In genomic region chr5:86374611-86375010, GRCh38 we compare ENCODE assay signal across 1 cellular context.
TF ChIP-seq lines count a peak whose summit lies in the region.

No MANE protein-coding gene starts in this region.

TF ChIP-seq in GM23338, 12 proteins besides CTCF, POLR2A, EP300 and RAD21 (continued from another document):
- TF ChIP-seq ZNF462 (CRISPR knock-in tag; IDR thresholded peaks at IDR 0.05) (no peak), EZH2phosphoT487 (IDR thresholded peaks at IDR 0.05; ENCODE audit: unreplicated experiment) (no peak), STAT1 (IDR thresholded peaks at IDR 0.05; ENCODE audit: unreplicated experiment) (no peak), REST (IDR thresholded peaks at IDR 0.05; ENCODE audit: unreplicated experiment) (no peak)
